In the genomic region with DNA sequence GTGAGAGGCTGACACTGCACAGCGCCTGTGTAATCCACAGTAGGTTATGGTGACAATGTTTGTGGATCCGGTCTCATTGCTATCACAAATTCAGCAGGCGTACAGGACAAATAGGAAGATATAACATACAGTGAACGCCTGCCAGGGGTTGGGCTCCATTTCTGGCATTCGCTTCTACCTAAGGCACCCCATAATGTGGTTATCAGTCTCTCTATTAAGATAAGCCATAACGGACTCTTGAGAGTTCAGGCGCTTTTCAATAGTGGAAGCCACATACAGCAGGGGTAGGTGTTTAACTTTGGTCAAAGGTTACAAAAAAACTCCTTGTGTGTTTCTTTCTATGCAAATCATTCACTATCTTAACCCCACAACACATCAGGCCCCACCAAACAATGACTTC, we compare ENCODE assay signal across 14 cellular contexts.
"Had no signal": no experiment of that assay in that cellular context is flagged by ENCODE, and none has a peak within 500 bp of the region (broad histone marks: within the 10 kb centered on the region; RNA-seq: fewer than 3 reads in every experiment).

No MANE protein-coding gene starts in this region.

- H3K4me3 ChIP-seq: ovary, SJCRH30, skin epidermis, tibial artery had no signal

- H3K9me3 Mint-ChIP-seq: activated T-helper 17 cell treated with anti-CD3 and anti-CD28 coated beads, Interleukin-2, amount 50 U/mL, for 72 hours; neural crest cell; T-helper 2 cell treated with Interferon-gamma antibody and Interleukin-4, amounts not matched to agents 5 μg/mL and 100 μg/mL, for 36 hours had no signal

- H3K27ac Mint-ChIP-seq: activated T-helper 17 cell treated with anti-CD3 and anti-CD28 coated beads, Interleukin-2, amount 50 U/mL, for 72 hours; T-helper 2 cell treated with Interferon-gamma antibody and Interleukin-4, amounts not matched to agents 5 μg/mL and 100 μg/mL, for 36 hours had no signal

- H3K9me3 ChIP-seq: ovary, SJCRH30, tibial artery had no signal

- H3K36me3 ChIP-seq: brain microvascular endothelial cell, ovary, SJCRH30, tibial artery had no signal

- H3K27me3 ChIP-seq: brain microvascular endothelial cell, ovary, SJCRH30, tibial artery had no signal

- H3K4me3 Mint-ChIP-seq: activated T-helper 17 cell treated with anti-CD3 and anti-CD28 coated beads, Interleukin-2, amount 50 U/mL, for 72 hours; neural crest cell; T-helper 2 cell treated with Interferon-gamma antibody and Interleukin-4, amounts not matched to agents 5 μg/mL and 100 μg/mL, for 36 hours had no signal

- DNase-seq: activated CD4-positive, alpha-beta T cell treated with anti-CD3 and anti-CD28 coated beads, Interleukin-2, amount 50 U/mL, for 1 hour; activated naive CD4-positive, alpha-beta T cell treated with anti-CD3 and anti-CD28 coated beads, Interleukin-2, amount 50 U/mL, for 16 hours; activated T-cell treated with anti-CD3 and anti-CD28 coated beads for 4 hours; brain microvascular endothelial cell; effector CD4-positive, alpha-beta T cell; hypothalamus; ovary; SJCRH30; tibial artery had no signal

- H3K4me1 Mint-ChIP-seq: activated T-helper 17 cell treated with anti-CD3 and anti-CD28 coated beads, Interleukin-2, amount 50 U/mL, for 72 hours had no signal

- H3K27ac ChIP-seq: brain microvascular endothelial cell, epithelial cell of prostate, ovary, SJCRH30, skin epidermis, tibial artery had no signal
